Comparison of ENCODE assay signal across 1 cellular context in genomic region chr6:160124605-160125004, GRCh38.
TF ChIP-seq lines count a peak whose summit lies in the region.

No MANE protein-coding gene starts in this region.

TF ChIP-seq in HepG2, 621 proteins besides CTCF, POLR2A, EP300 and RAD21 (continued from another document and continues in another):
- TF ChIP-seq TIGD3 (CRISPR knock-in tag; IDR thresholded peaks at IDR 0.05; ENCODE audit: borderline replicate concordance): no peak
- TF ChIP-seq STAT5B (CRISPR knock-in tag; IDR thresholded peaks at IDR 0.05): no peak
- TF ChIP-seq CEBPZ (IDR thresholded peaks at IDR 0.05; ENCODE audit: low read length): no peak
- peak; percentile 16; the same call in 1 of the 2 replicates for TF ChIP-seq ZNF414 (CRISPR knock-in tag; IDR thresholded peaks at IDR 0.05)
- no peak for TF ChIP-seq ARNT2 (CRISPR knock-in tag; IDR thresholded peaks at IDR 0.05; ENCODE audit: low read depth)
- TF ChIP-seq TCF7L2 (IDR thresholded peaks at IDR 0.05; ENCODE audit: low read depth, low read length): no peak
- TF ChIP-seq DBP (CRISPR knock-in tag; IDR thresholded peaks at IDR 0.05; ENCODE audit: not compliant biosample characterization): no peak
- TF ChIP-seq ZNF30 (CRISPR knock-in tag; IDR thresholded peaks at IDR 0.05): no peak
- no peak for TF ChIP-seq FOXP1 (IDR thresholded peaks at IDR 0.05)
- no peak for TF ChIP-seq FOXP1 (CRISPR knock-in tag; IDR thresholded peaks at IDR 0.05)
- 0 out of 2 replicates have a peak, but pooled peaks have one; percentile 34 for TF ChIP-seq ZNF83 (CRISPR knock-in tag; IDR thresholded peaks at IDR 0.05; ENCODE audit: borderline replicate concordance)
- no peak for TF ChIP-seq CERS6 (CRISPR knock-in tag; IDR thresholded peaks at IDR 0.05)
- TF ChIP-seq ZXDC (CRISPR knock-in tag; IDR thresholded peaks at IDR 0.05): no peak
- no peak for TF ChIP-seq SMYD3 (CRISPR knock-in tag; IDR thresholded peaks at IDR 0.05)
- TF ChIP-seq DNMT3B (CRISPR knock-in tag; conservative IDR thresholded peaks at IDR 0.05): no peak
- TF ChIP-seq NFKBIZ (CRISPR knock-in tag; IDR thresholded peaks at IDR 0.05): no peak
- no peak for TF ChIP-seq HMG20A (CRISPR knock-in tag; IDR thresholded peaks at IDR 0.05; ENCODE audit: borderline replicate concordance)
- TF ChIP-seq ZBTB7B (CRISPR knock-in tag; IDR thresholded peaks at IDR 0.05): 0 out of 2 replicates have a peak, but pooled peaks have one; percentile 16
- TF ChIP-seq ZSCAN12 (CRISPR knock-in tag; IDR thresholded peaks at IDR 0.05): no peak
- TF ChIP-seq ZBTB20 (CRISPR knock-in tag; IDR thresholded peaks at IDR 0.05; ENCODE audit: borderline replicate concordance, low read depth): no peak
- TF ChIP-seq ZNF703 (CRISPR knock-in tag; IDR thresholded peaks at IDR 0.05; ENCODE audit: borderline replicate concordance): no peak
- TF ChIP-seq ZNF264 (CRISPR knock-in tag; IDR thresholded peaks at IDR 0.05): no peak
- no peak for TF ChIP-seq HOXD1 (CRISPR knock-in tag; IDR thresholded peaks at IDR 0.05)
- TF ChIP-seq REST (IDR thresholded peaks at IDR 0.05; ENCODE audit: borderline replicate concordance in 1 of 2, low read depth in 1 of 2, low read length in 2 of 2): no peak
- no peak for TF ChIP-seq SP1 (IDR thresholded peaks at IDR 0.05)
- no peak for TF ChIP-seq SP1 (CRISPR knock-in tag; IDR thresholded peaks at IDR 0.05)
- no peak for TF ChIP-seq MLLT10 (CRISPR knock-in tag; IDR thresholded peaks at IDR 0.05)
- peak; percentile 41; the same call in 1 of the 2 replicates for TF ChIP-seq ZNF260 (CRISPR knock-in tag; IDR thresholded peaks at IDR 0.05; ENCODE audit: borderline replicate concordance, low read depth)
- TF ChIP-seq XRCC5 (optimal IDR thresholded peaks at IDR 0.05; ENCODE audit: low read length): no peak
- no peak for TF ChIP-seq TARDBP (CRISPR knock-in tag; IDR thresholded peaks at IDR 0.05)
- TF ChIP-seq TRIM22 (IDR thresholded peaks at IDR 0.05): no peak
- TF ChIP-seq ZNF687 (CRISPR knock-in tag; IDR thresholded peaks at IDR 0.05): peak; percentile 57; the same call in 1 of the 2 replicates
- TF ChIP-seq ARID2 (CRISPR knock-in tag; IDR thresholded peaks at IDR 0.05; ENCODE audit: borderline replicate concordance): no peak
- TF ChIP-seq ZNF276 (CRISPR knock-in tag; IDR thresholded peaks at IDR 0.05; ENCODE audit: low read depth): no peak
- peak; percentile 62; the same call in 1 of the 2 replicates for TF ChIP-seq ZNF598 (CRISPR knock-in tag; IDR thresholded peaks at IDR 0.05; ENCODE audit: borderline replicate concordance)
